ENCODE assay signal across 15 cellular contexts in the genomic region with DNA sequence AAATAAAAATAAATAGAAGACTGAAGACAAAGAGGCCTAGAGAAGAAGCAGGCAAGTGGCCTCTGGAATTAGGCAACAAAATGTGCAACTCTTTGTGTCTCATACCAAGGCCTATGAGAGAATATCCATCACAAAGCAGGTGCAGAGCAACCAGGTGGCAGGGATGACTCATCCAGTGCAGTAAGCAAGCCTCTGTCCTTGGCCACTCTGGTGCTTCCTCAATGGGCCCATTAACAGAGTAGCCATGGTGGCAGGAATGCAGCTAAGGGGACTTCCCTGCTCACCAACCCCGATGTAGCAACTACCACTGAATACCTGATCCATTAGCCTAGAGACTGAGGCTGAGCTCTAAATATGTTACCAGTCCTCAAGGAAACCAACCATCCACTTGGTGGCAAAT. TPM values are rescaled to one million over a fixed set of nuclear protein-coding genes. Genes with fewer than 3 reads are reported as not detected.
A peak's percentile ranks its signal among the peaks of the same experiment; 100 is the strongest.
DNase-seq lines count a peak whose midpoint lies in the region; ATAC-seq, FAIRE-seq and TF ChIP-seq lines count a peak whose summit lies in the region.
"Had no signal": no experiment of that assay in that cellular context is flagged by ENCODE, and none has a peak within 500 bp of the region (broad histone marks: within the 10 kb centered on the region; RNA-seq: fewer than 3 reads in every experiment).

No MANE protein-coding gene starts in this region.

- H3K4me2 ChIP-seq in osteoblast (ENCODE audit: insufficient read depth, low read length): no peak overlapping the region

- H3K4me1 ChIP-seq in osteoblast (ENCODE audit: insufficient read depth, low read length): peaks cover 10% of the 10 kb centered on the region
- H3K4me1 ChIP-seq in right cardiac atrium (ENCODE audit: control insufficient read depth, insufficient read depth, low read length): no peaks in the 10 kb centered on the region

- H3K79me2 ChIP-seq in osteoblast (ENCODE audit: insufficient read depth, low read length): no peaks in the 10 kb centered on the region

- H3K36me3 ChIP-seq in osteoblast (ENCODE audit: insufficient read depth, low read length): no peaks in the 10 kb centered on the region
- H3K36me3 ChIP-seq: colonic mucosa had no signal

- WGBS in right cardiac atrium: 91% methylated on average over 1 of the region's 1 CpG

- H3K27me3 ChIP-seq in osteoblast (ENCODE audit: insufficient read depth, low read length): no peaks in the 10 kb centered on the region
- H3K27me3 ChIP-seq in right cardiac atrium (ENCODE audit: control insufficient read depth, insufficient read depth): no peaks in the 10 kb centered on the region
- H3K27me3 ChIP-seq: colonic mucosa had no signal

- H3K9me3 ChIP-seq in osteoblast (ENCODE audit: low read depth, low read length) (no peaks in the 10 kb centered on the region), right cardiac atrium (ENCODE audit: control insufficient read depth, low read length) (no peaks in the 10 kb centered on the region)
- H3K9me3 ChIP-seq: colonic mucosa had no signal

- H4K20me1 ChIP-seq in osteoblast (ENCODE audit: insufficient read depth, low read length): no peaks in the 10 kb centered on the region

- no peak overlapping the region for H3K27ac ChIP-seq in osteoblast (ENCODE audit: low read depth, low read length)
- no peak overlapping the region for H3K27ac ChIP-seq in right cardiac atrium (ENCODE audit: low read length)
- H3K27ac ChIP-seq: colonic mucosa had no signal

- DNase-seq in NCI-H345 (lab: John Stamatoyannopoulos, UW): peak; percentile 34
- DNase-seq in NCI-H345 treated with DMSO at 0.1 percent for 48 hours (lab: John Stamatoyannopoulos, UW; ENCODE audit: unreplicated experiment): no peak
- DNase-seq in RPMI8226: peak; percentile 57
- DNase-seq in iPS-NIHi11 (ENCODE audit: low spot score): peak; percentile 22
- peak; percentile 13 for DNase-seq in urothelium cell line (ENCODE audit: low spot score)
- no peak for DNase-seq in NCI-H526 treated with DMSO at 0.1 percent for 48 hours (lab: John Stamatoyannopoulos, UW)
- DNase-seq in osteoblast (ENCODE audit: insufficient read length, low spot score, missing footprints): no peak
- DNase-seq in right cardiac atrium: no peak
- DNase-seq: activated effector memory CD4-positive, alpha-beta T cell treated with Interleukin-2 at 50 U/mL for 16 hours; colonic mucosa; erythroblast; left cardiac atrium; MV-4-11; SW 1271 had no signal

- TF ChIP-seq CTCF in osteoblast (IDR thresholded peaks at IDR 0.05; ENCODE audit: extremely low read depth, low read depth, low read length): no peak

- H2AFZ ChIP-seq in osteoblast (ENCODE audit: low read length): no peak overlapping the region

- ATAC-seq in right cardiac atrium: no peak
- ATAC-seq: left cardiac atrium, Panc1 had no signal

- intact Hi-C loops in right cardiac atrium (cut with DNase I): loop anchor here in 2 of 4 donors (5.0 to 10.0 kb wide), 3 partner anchors 97 to 311 kb away; partner anchors contain the start of gene PSTPIP2 (in 1 of the 2)

- no peak for FAIRE-seq in urothelium cell line (lab: Jason Lieb, UNC)

- H3K4me3 ChIP-seq in osteoblast (ENCODE audit: insufficient read depth, low read length) (no peak overlapping the region), right cardiac atrium (ENCODE audit: low read length) (no peak overlapping the region)
- H3K4me3 ChIP-seq: colonic mucosa had no signal

RNA-seq across cellular contexts. Expression of gene EPG5, which starts 11.0 kb away (rescaled TPM):
- 94.8 and 96.4 TPM in 2 replicates for total RNA-seq in osteoblast
- 10 to 100 TPM; 19.5 to 22.0 (median 21.4) TPM for total RNA-seq in right cardiac atrium
- 8.2 TPM for polyA plus RNA-seq in right cardiac atrium

Comparison
In these comparisons a context has a peak if more than half of its experiments do, and no peak if none do; other contexts are left out.
1. DNase-seq: peak in NCI-H345 (single experiment), RPMI8226 (single experiment), iPS-NIHi11 (single experiment) and urothelium cell line (single experiment); none in NCI-H345 treated with DMSO at 0.1 percent for 48 hours (single experiment), NCI-H526 treated with DMSO at 0.1 percent for 48 hours (single experiment), osteoblast (single experiment) and right cardiac atrium (0 of 3).